1 cellular context compared by ENCODE assay signal in the genomic region with DNA sequence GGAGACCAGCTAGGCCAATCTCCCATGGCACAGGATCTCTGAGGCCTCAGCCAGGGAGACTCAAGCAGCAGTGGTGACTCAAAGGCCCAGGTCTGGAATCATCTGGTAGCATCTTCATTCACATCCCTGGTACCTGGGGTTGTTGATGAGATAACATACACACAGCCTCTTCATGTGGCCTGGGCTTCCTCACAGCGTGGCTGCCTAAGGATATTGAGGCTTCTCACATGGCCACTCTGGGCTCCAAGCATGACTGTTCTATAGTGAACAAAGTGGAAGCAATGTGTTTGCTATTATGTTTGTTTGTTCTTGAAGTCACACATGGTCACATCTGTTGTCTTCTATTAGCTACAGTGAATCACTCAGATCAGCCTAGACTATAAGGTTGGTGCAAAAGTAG.
TF ChIP-seq lines count a peak whose summit lies in the region.

No MANE protein-coding gene starts in this region.

TF ChIP-seq in neural cell, 6 proteins besides CTCF, POLR2A, EP300 and RAD21:
- TF ChIP-seq SMC3 (conservative IDR thresholded peaks at IDR 0.05; ENCODE audit: poor library complexity) (no peak), TAF1 (IDR thresholded peaks at IDR 0.05; ENCODE audit: low read depth) (no peak), EZH2 (IDR thresholded peaks at IDR 0.05; ENCODE audit: borderline replicate concordance, insufficient read depth, low read length, poor library complexity, severe bottlenecking) (no peak), MXI1 (conservative IDR thresholded peaks at IDR 0.05; ENCODE audit: poor library complexity, severe bottlenecking) (no peak), POLR2AphosphoS5 (IDR thresholded peaks at IDR 0.05) (no peak)
- TF ChIP-seq, protein P1, sequence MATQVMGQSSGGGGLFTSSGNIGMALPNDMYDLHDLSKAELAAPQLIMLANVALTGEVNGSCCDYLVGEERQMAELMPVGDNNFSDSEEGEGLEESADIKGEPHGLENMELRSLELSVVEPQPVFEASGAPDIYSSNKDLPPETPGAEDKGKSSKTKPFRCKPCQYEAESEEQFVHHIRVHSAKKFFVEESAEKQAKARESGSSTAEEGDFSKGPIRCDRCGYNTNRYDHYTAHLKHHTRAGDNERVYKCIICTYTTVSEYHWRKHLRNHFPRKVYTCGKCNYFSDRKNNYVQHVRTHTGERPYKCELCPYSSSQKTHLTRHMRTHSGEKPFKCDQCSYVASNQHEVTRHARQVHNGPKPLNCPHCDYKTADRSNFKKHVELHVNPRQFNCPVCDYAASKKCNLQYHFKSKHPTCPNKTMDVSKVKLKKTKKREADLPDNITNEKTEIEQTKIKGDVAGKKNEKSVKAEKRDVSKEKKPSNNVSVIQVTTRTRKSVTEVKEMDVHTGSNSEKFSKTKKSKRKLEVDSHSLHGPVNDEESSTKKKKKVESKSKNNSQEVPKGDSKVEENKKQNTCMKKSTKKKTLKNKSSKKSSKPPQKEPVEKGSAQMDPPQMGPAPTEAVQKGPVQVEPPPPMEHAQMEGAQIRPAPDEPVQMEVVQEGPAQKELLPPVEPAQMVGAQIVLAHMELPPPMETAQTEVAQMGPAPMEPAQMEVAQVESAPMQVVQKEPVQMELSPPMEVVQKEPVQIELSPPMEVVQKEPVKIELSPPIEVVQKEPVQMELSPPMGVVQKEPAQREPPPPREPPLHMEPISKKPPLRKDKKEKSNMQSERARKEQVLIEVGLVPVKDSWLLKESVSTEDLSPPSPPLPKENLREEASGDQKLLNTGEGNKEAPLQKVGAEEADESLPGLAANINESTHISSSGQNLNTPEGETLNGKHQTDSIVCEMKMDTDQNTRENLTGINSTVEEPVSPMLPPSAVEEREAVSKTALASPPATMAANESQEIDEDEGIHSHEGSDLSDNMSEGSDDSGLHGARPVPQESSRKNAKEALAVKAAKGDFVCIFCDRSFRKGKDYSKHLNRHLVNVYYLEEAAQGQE (IDR thresholded peaks at IDR 0.05; ENCODE audit: borderline replicate concordance): no peak
